In the genomic region with DNA sequence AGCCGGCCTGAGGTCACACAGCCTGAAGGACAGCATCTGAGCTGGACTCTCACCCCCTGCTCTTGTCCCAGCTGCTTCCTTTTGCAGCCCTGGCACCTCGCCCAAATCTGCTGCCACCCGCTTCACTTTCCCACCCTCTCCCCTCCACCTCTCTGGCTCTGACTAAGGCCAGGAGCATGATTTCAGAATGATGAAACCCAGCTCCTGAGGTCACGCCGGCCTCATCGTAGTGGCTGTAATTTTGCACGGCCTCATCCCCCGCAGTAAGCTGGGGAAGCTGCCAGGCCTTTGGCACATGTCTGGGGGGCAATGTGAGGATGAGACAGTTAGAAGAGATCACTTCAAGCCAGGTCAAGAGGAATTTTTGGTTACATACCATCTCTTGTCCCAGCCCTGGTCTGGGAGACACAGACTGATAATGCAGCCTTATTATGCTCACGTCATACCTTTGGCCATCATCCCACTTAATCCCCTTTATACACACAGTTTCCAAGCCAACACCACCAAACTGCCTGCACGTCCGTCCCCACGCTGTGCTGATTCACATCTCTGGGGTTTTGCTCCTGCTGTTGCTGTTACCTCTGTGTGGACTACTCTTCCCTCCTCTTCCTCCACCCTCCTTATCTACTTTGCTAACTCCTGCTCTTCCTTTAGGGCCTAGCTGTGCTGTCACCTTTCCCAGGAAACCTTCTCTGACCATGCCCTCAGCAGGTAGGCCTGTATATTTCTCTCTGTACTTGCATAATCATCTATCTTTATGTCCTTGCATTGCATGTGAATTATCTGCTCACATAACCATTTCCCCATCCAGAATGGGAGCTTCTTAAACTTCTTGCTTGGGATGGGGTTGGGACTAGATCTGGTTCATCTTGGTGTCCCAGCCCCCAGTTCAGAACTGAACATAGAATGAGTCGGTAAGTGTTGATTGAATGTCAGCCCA, we compare ENCODE assay signal across 9 cellular contexts. TPM values are rescaled to one million over a fixed set of nuclear protein-coding genes. Genes with fewer than 3 reads are reported as not detected.
DNase-seq lines count a peak whose midpoint lies in the region; ATAC-seq and TF ChIP-seq lines count a peak whose summit lies in the region.
"Had no signal": no experiment of that assay in that cellular context is flagged by ENCODE, and none has a peak within 500 bp of the region (broad histone marks: within the 10 kb centered on the region; RNA-seq: fewer than 3 reads in every experiment).

No MANE protein-coding gene starts in this region.

- no peaks in the 10 kb centered on the region for H4K20me1 ChIP-seq in Karpas-422 (ENCODE audit: insufficient read depth, low read depth, low read length)

- H3K9me3 ChIP-seq in Panc1 (ENCODE audit: control insufficient read depth, insufficient read depth, low read depth, low read length) (no peaks in the 10 kb centered on the region), Karpas-422 (ENCODE audit: low read length) (no peaks in the 10 kb centered on the region)

- ATAC-seq in Panc1: peak; percentile 33
- no peak for ATAC-seq in stimulated activated naive CD8-positive, alpha-beta T cell treated with anti-CD3 and anti-CD28 coated beads, Interleukin-15, Interleukin-2, amounts not matched to agents 100 U/mL and 50 U/mL, for 24 hours

- no peak for TF ChIP-seq CTCF in Panc1 (IDR thresholded peaks at IDR 0.05)
- no peak for TF ChIP-seq CTCF in GM13976 (IDR thresholded peaks at IDR 0.05; ENCODE audit: borderline replicate concordance, control extremely low read depth, extremely low read depth, insufficient read depth, missing control alignments)

- H3K4me2 ChIP-seq in Karpas-422 (ENCODE audit: low read depth, low read length, poor library complexity, severe bottlenecking): no peak overlapping the region

- H3K4me1 ChIP-seq in Panc1 (ENCODE audit: control insufficient read depth, insufficient read depth, low read length) (no peaks in the 10 kb centered on the region), Karpas-422 (ENCODE audit: low read length) (no peaks in the 10 kb centered on the region)

- H3K9ac ChIP-seq in Karpas-422 (ENCODE audit: low read length): no peak overlapping the region

- in situ Hi-C loops in Panc1 (cut with HindIII; ENCODE audit: low pct_unique_long_range_greater_than_20kb, low sequenced_read_pairs) (no loop called here), GM13976 (cut with MboI; ENCODE audit: low sequenced_read_pairs, unreplicated experiment) (no loop called here)

- intact Hi-C loops in Panc1 (cut with micrococcal nuclease; ENCODE audit: unreplicated experiment) (no loop called here), posterior vena cava (cut with DNase I) (no loop called here)

- H3K79me2 ChIP-seq in Karpas-422 (ENCODE audit: low read length): no peaks in the 10 kb centered on the region

- BruUV-seq in Panc1 (replicated peaks; lab: Mats Ljungman, UMichigan): no TSS peak

- no peak overlapping the region for H2AFZ ChIP-seq in Karpas-422 (ENCODE audit: low read length)

- no peaks in the 10 kb centered on the region for H3K9me2 ChIP-seq in Karpas-422 (replicated peaks; ENCODE audit: insufficient read depth, low read length)

- H3K27ac ChIP-seq in Panc1 (ENCODE audit: low read length) (no peak overlapping the region), Karpas-422 (ENCODE audit: low read length) (no peak overlapping the region)
- H3K27ac ChIP-seq: VCaP had no signal

- no peaks in the 10 kb centered on the region for H3K27me3 ChIP-seq in Panc1 (ENCODE audit: control insufficient read depth, insufficient read depth, low read length)
- no peaks in the 10 kb centered on the region for H3K27me3 ChIP-seq in Karpas-422 (ENCODE audit: low read length)

- H3K36me3 ChIP-seq in Panc1 (ENCODE audit: control insufficient read depth, insufficient read depth, low read length): no peaks in the 10 kb centered on the region
- H3K36me3 ChIP-seq in Karpas-422 (ENCODE audit: insufficient read depth, low read length): no peaks in the 10 kb centered on the region

- CTCF ChIA-PET in Panc1 (lab: Charles Lee): no interaction called here

- POLR2A ChIA-PET in Panc1 (lab: Charles Lee): no interaction called here

- H3K4me3 ChIP-seq in Panc1 (ENCODE audit: low read depth in 2 of 2, low read length in 2 of 2): no peak overlapping the region
- no peak overlapping the region for H3K4me3 ChIP-seq in Karpas-422 (ENCODE audit: low read length)

- DNase-seq in EL: peak; percentile 99
- DNase-seq in Panc1 (ENCODE audit: low read depth, low spot score): no peak
- DNase-seq in fibroblast of gingiva (ENCODE audit: low read depth): peak; percentile 97
- DNase-seq in posterior vena cava (ENCODE audit: low spot score): peak; percentile 92
- DNase-seq in stimulated activated naive CD8-positive, alpha-beta T cell treated with anti-CD3 and anti-CD28 coated beads, Interleukin-15, Interleukin-2, amounts not matched to agents 100 U/mL and 50 U/mL, for 24 hours: no peak
- DNase-seq in stimulated activated CD4-positive, alpha-beta T cell treated with anti-CD3 and anti-CD28 coated beads, Interleukin-1b, Interleukin-23, amount 100 ng/mL, for 48 hours: no peak
- no peak for DNase-seq in GM13976 (ENCODE audit: low spot score)
- DNase-seq in Karpas-422: no peak

RNA-seq across cellular contexts. Expression of gene CHRDL2, which starts 58.0 kb away (rescaled TPM):
- total RNA-seq in Panc1 (2021; ENCODE audit: unreplicated experiment) (0.15 TPM), posterior vena cava (10 to 100 TPM; 10.6 to 31.9 TPM)
- polyA plus RNA-seq in Panc1 (2012; ENCODE audit: insufficient read length): 0.34 TPM
- total RNA-seq in Karpas-422 (2014; rRNA removed; shearing (Covaris generic); ENCODE audit: low replicate concordance): not detected in 2 replicates

Comparison
In these comparisons a context has a peak if more than half of its experiments do, and no peak if none do; other contexts are left out.
1. DNase-seq: peak in EL (single experiment), fibroblast of gingiva (single experiment) and posterior vena cava (single experiment); none in Panc1 (single experiment), stimulated activated naive CD8-positive, alpha-beta T cell treated with anti-CD3 and anti-CD28 coated beads, Interleukin-15, Interleukin-2, amounts not matched to agents 100 U/mL and 50 U/mL, for 24 hours (single experiment), stimulated activated CD4-positive, alpha-beta T cell treated with anti-CD3 and anti-CD28 coated beads, Interleukin-1b, Interleukin-23, amount 100 ng/mL, for 48 hours (single experiment), GM13976 (single experiment) and Karpas-422 (single experiment).
2. RNA of gene CHRDL2, which starts 58.0 kb away (total RNA-seq): 10.6 to 31.9 TPM in posterior vena cava; 0.15 TPM in Panc1 (single experiment) and not detected in Karpas-422; every median in the first group is over 10 times any median in the second.